23 cellular contexts compared by ENCODE assay signal in the genomic region with DNA sequence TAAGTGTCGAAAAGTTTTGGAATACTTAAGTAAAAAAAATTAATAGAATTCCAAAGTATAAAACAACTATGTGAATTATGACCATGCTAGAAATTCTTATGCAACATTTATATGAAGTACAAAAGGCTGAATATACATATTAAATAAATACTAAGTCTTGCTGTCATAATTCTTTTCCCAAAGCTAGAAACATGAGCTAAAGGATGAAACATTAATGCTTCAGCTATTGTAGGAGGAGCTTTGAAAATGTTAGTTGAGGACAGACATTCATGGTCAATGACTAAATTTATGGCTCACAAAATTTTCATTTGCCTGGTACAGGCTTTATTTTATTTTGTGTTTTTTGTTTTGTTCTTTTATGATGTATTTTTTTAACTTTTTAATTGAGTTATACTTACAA.
"Had no signal": no experiment of that assay in that cellular context is flagged by ENCODE, and none has a peak within 500 bp of the region (broad histone marks: within the 10 kb centered on the region; RNA-seq: fewer than 3 reads in every experiment).

No MANE protein-coding gene starts in this region.

- H3K4me3 Mint-ChIP-seq: activated CD4-positive, alpha-beta memory T cell treated with anti-CD3 and anti-CD28 coated beads for 36 hours; activated naive CD4-positive, alpha-beta T cell treated with anti-CD3 and anti-CD28 coated beads, Interleukin-2, amount 10 ng/mL, durations not matched to agents 7 days and 5 days; activated T-cell treated with anti-CD3 and anti-CD28 coated beads, Interleukin-2, amount 50 U/mL, for 72 hours; naive thymus-derived CD4-positive, alpha-beta T cell; neural progenitor cell; stimulated activated naive CD8-positive, alpha-beta T cell treated with anti-CD3 and anti-CD28 coated beads, Interleukin-15, Interleukin-2, amounts not matched to agents 100 ng/mL and 50 ng/mL, for 24 hours had no signal

- H3K36me3 ChIP-seq: brain microvascular endothelial cell, heart right ventricle, left lung, neural progenitor cell, ovary, right atrium auricular region, tibial nerve had no signal

- H3K9me3 Mint-ChIP-seq: activated CD4-positive, alpha-beta memory T cell treated with anti-CD3 and anti-CD28 coated beads for 36 hours; activated naive CD4-positive, alpha-beta T cell treated with anti-CD3 and anti-CD28 coated beads, Interleukin-2, amount 10 ng/mL, durations not matched to agents 7 days and 5 days; neural progenitor cell; stimulated activated naive CD8-positive, alpha-beta T cell treated with anti-CD3 and anti-CD28 coated beads, Interleukin-15, Interleukin-2, amounts not matched to agents 100 ng/mL and 50 ng/mL, for 24 hours had no signal

- H3K27me3 Mint-ChIP-seq: activated naive CD4-positive, alpha-beta T cell treated with anti-CD3 and anti-CD28 coated beads, Interleukin-2, amount 10 ng/mL, durations not matched to agents 7 days and 5 days had no signal

- H3K27ac Mint-ChIP-seq: activated CD4-positive, alpha-beta memory T cell treated with anti-CD3 and anti-CD28 coated beads for 36 hours; activated naive CD4-positive, alpha-beta T cell treated with anti-CD3 and anti-CD28 coated beads, Interleukin-2, amount 10 ng/mL, durations not matched to agents 7 days and 5 days; activated T-cell treated with anti-CD3 and anti-CD28 coated beads, Interleukin-2, amount 50 U/mL, for 72 hours; naive thymus-derived CD4-positive, alpha-beta T cell; neural progenitor cell; stimulated activated naive CD8-positive, alpha-beta T cell treated with anti-CD3 and anti-CD28 coated beads, Interleukin-15, Interleukin-2, amounts not matched to agents 100 ng/mL and 50 ng/mL, for 24 hours had no signal

- H3K4me1 ChIP-seq: heart right ventricle, left lung, neural progenitor cell, psoas muscle, right atrium auricular region, tibial nerve had no signal

- H3K4me3 ChIP-seq: heart right ventricle, left lung, neural progenitor cell, ovary, psoas muscle, right atrium auricular region, tibial nerve had no signal

- H3K27me3 ChIP-seq: brain microvascular endothelial cell, heart right ventricle, left lung, neural progenitor cell, ovary, right atrium auricular region, tibial nerve had no signal

- H3K9ac ChIP-seq: neural progenitor cell had no signal

- H3K4me1 Mint-ChIP-seq: activated naive CD4-positive, alpha-beta T cell treated with anti-CD3 and anti-CD28 coated beads, Interleukin-2, amount 10 ng/mL, durations not matched to agents 7 days and 5 days; naive thymus-derived CD4-positive, alpha-beta T cell; neural progenitor cell had no signal

- H3K9me3 ChIP-seq: heart right ventricle, left lung, ovary, psoas muscle, right atrium auricular region, tibial nerve had no signal

- H3K36me3 Mint-ChIP-seq: activated CD4-positive, alpha-beta memory T cell treated with anti-CD3 and anti-CD28 coated beads for 36 hours; activated naive CD4-positive, alpha-beta T cell treated with anti-CD3 and anti-CD28 coated beads, Interleukin-2, amount 10 ng/mL, durations not matched to agents 7 days and 5 days; naive thymus-derived CD4-positive, alpha-beta T cell; neural progenitor cell had no signal

- DNase-seq: activated CD4-positive, alpha-beta memory T cell treated with anti-CD3 and anti-CD28 coated beads for 36 hours; activated CD4-positive, alpha-beta T cell treated with anti-CD3 and anti-CD28 coated beads for 48 hours; activated effector memory CD4-positive, alpha-beta T cell treated with Interleukin-2 at 50 U/mL for 16 hours; activated naive CD4-positive, alpha-beta T cell treated with anti-CD3 and anti-CD28 coated beads, Interleukin-2, amount 10 ng/mL, durations not matched to agents 7 days and 5 days; activated T-cell treated with anti-CD3 and anti-CD28 coated beads, Interleukin-2, amount 50 U/mL, for 72 hours; aorta; brain microvascular endothelial cell; caudate nucleus; dermis blood vessel endothelial cell; effector CD8-positive, alpha-beta T cell; heart right ventricle; kidney; left lung; naive thymus-derived CD4-positive, alpha-beta T cell; ovary; psoas muscle; stimulated activated CD4-positive, alpha-beta T cell treated with anti-CD3 and anti-CD28 coated beads, Interleukin-12 subunit alpha, Interleukin-12 subunit beta, amount 100 ng/mL, for 4 hours; stimulated activated CD4-positive, alpha-beta T cell treated with anti-CD3 and anti-CD28 coated beads, Interleukin-4, amount 100 ng/mL, for 4 hours had no signal

- H3K27ac ChIP-seq: brain microvascular endothelial cell, heart right ventricle, left lung, neural progenitor cell, ovary, psoas muscle, right atrium auricular region, tibial nerve had no signal

- ATAC-seq: activated T-cell treated with anti-CD3 and anti-CD28 coated beads, Interleukin-2, amount 50 U/mL, for 72 hours; esophagus mucosa; heart right ventricle; left lung; naive thymus-derived CD4-positive, alpha-beta T cell; psoas muscle had no signal
